In the genomic region with DNA sequence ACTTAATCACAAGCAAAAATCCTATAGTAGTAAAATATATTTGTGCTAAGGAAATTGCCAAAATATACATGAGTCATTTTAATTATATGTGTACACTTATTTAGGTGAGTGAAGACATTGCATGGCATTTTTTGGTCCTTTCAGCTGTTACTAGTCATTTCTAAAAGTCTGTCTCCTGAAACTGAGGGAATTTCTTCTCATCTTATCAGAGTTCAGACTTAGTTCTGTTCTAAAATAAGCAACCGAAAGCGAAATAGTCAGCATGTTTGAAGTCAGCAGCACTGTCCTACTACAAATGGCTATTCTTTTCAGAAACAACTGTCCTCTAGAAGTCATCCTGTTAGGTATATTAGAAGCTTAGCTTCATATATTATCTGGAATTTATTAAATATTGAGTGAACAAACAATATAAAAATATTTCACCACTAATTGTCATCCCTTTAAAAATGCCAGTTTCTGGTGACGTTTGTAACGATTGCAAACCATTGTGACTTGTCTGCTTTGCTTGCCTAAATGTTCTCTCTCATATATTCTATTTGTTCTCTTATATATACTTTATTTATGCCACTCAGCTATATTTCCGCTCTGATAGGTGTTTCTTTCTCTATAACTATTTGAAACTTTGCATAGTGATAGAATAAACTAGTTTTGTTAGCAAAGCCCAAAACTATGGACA, we compare ENCODE assay signal across 10 cellular contexts.
DNase-seq lines count a peak whose midpoint lies in the region; ATAC-seq and TF ChIP-seq lines count a peak whose summit lies in the region.
"Had no signal": no experiment of that assay in that cellular context is flagged by ENCODE, and none has a peak within 500 bp of the region (broad histone marks: within the 10 kb centered on the region; RNA-seq: fewer than 3 reads in every experiment).

No MANE protein-coding gene starts in this region.

- no peaks in the 10 kb centered on the region for H3K36me3 ChIP-seq in upper lobe of left lung

- H3K9me3 ChIP-seq in upper lobe of left lung = no peaks in the 10 kb centered on the region

- TF ChIP-seq POLR2A in upper lobe of left lung (IDR thresholded peaks at IDR 0.05) = no peak

- DNase-seq in foreskin melanocyte (peak; percentile 46), upper lobe of left lung (no peak), putamen (ENCODE audit: low spot score) (no peak), NOMO-1 treated with dmso at 0.1 percent for 144 hours (lab: John Stamatoyannopoulos, UW; ENCODE audit: unreplicated experiment) (no peak), HUDEP-2 (lab: John Stamatoyannopoulos, UW; ENCODE audit: unreplicated experiment in 76 of 76) (no peak)
- DNase-seq: NCI-H2029 treated with DMSO at 0.1 percent for 48 hours, nephron progenitor cell, T-helper 17 cell had no signal

- H3K4me3 ChIP-seq in upper lobe of left lung = peak overlapping the region in 2 of 4 donors; percentile 0 to 4

- ATAC-seq in GM19397 (IDR thresholded peaks at IDR 0.05; ENCODE audit: unreplicated experiment) = peak; percentile 69
- ATAC-seq in HG03457 (IDR thresholded peaks at IDR 0.05; ENCODE audit: unreplicated experiment) = peak; percentile 66
- peak in 1 of 2 donors; percentile 32 for ATAC-seq in upper lobe of left lung (ENCODE audit: low FRiP score in 2 of 2)
- ATAC-seq: T-helper 17 cell had no signal

- 71 to 80% methylated on average over 5 of the region's 5 CpGs for WGBS in upper lobe of left lung, 2 donors

- H3K4me1 ChIP-seq in upper lobe of left lung = no peaks in the 10 kb centered on the region

- no peaks in the 10 kb centered on the region for H3K27me3 ChIP-seq in upper lobe of left lung

- H3K27ac ChIP-seq in upper lobe of left lung = peak overlapping the region; percentile 18 to 50 (median 40)

- no peak for TF ChIP-seq CTCF in upper lobe of left lung (IDR thresholded peaks at IDR 0.05)

- TF ChIP-seq EP300 in upper lobe of left lung (IDR thresholded peaks at IDR 0.05) = no peak
